8 cellular contexts compared by ENCODE assay signal in the genomic region with DNA sequence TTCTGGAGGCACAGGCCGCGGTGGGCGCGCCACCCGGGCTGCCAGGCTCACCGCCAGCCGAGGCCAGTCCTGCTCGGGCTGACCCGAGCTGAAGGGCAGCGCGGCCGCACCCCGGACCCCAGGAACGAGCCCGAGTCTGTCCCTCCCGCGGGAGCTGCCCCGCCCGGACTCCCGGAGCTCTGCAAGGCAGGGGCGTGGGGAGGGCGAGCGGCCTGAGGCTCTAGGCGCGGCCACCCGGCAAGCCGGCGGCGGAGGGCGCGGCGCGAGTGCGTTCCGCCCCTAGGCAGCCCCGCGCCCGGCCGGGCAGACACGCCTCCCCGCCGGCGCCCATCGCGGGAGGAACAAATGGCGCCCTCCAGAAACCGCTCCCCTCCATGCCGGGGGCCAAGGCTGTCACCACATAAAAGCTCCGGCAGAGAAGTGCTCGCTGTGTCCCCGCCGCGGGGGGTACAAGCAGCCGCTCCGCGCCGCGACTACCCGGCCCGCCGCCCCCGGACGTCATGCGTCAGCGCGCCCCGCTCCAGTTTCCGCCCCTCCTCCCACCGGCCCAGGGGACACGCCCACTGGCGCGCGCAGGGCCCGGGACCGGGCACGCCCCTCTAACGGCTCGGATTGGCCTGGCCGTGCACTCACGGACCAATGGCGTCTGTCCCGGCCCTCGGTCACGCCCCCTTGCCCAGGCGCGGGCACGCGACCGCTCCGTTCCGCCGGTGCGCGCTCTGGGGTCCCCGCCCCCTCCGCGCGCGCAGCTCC. TPM values are rescaled to one million over a fixed set of nuclear protein-coding genes. Genes with fewer than 3 reads are reported as not detected.
DNase-seq lines count a peak whose midpoint lies in the region; ATAC-seq and TF ChIP-seq lines count a peak whose summit lies in the region.

No MANE protein-coding gene starts in this region.

- H3K9ac ChIP-seq in SU-DHL-6 (ENCODE audit: low read length): peak overlapping the region; percentile 86

- H3K9me3 Mint-ChIP-seq in activated naive CD8-positive, alpha-beta T cell treated with anti-CD3 and anti-CD28 coated beads, Interleukin-2, amount 50 U/mL, for 24 hours: peaks cover 7% of the 10 kb centered on the region

- H3K4me2 ChIP-seq in SU-DHL-6 (ENCODE audit: low read depth, low read length, poor library complexity, severe bottlenecking): peak overlapping the region; percentile 83

- intact Hi-C loops in Right ventricle myocardium superior (cut with DNase I) (loop anchor here (1.0 to 10.0 kb wide), 5 partner anchors 40 to 159 kb away; no protein-coding TSS in a partner anchor), ovary (cut with DNase I) (loop anchor here in 3 of 4 donors (2.0 to 10.0 kb wide), 4 partner anchors 41 to 161 kb away; no protein-coding TSS in a partner anchor)

- peaks cover 20% of the 10 kb centered on the region for H3F3A ChIP-seq in SU-DHL-6 (ENCODE audit: insufficient read depth)

- peak overlapping the region; percentile 65 for H2AFZ ChIP-seq in SU-DHL-6 (ENCODE audit: low read depth, low read length, severe bottlenecking)

- H3K9me2 ChIP-seq in SU-DHL-6 (replicated peaks; ENCODE audit: insufficient read depth, low read length): no peaks in the 10 kb centered on the region

- H3K36me3 ChIP-seq in SU-DHL-6 (ENCODE audit: low read length) (no peaks in the 10 kb centered on the region), ovary (no peaks in the 10 kb centered on the region), thymus (ENCODE audit: control insufficient read depth, insufficient read depth) (peaks cover 32% of the 10 kb centered on the region)

- H3K9me3 ChIP-seq in SU-DHL-6 (ENCODE audit: insufficient read depth, low read length) (no peaks in the 10 kb centered on the region), ovary (no peaks in the 10 kb centered on the region), thymus (ENCODE audit: control insufficient read depth) (no peaks in the 10 kb centered on the region)

- DNase-seq in GM12865 (ENCODE audit: low read depth): peak; percentile 99
- DNase-seq in NCI-H1092 treated with DMSO at 0.1 percent for 48 hours (lab: John Stamatoyannopoulos, UW): peak; percentile 89
- DNase-seq in activated naive CD8-positive, alpha-beta T cell treated with anti-CD3 and anti-CD28 coated beads, Interleukin-2, amount 50 U/mL, for 24 hours: peak; percentile 100
- DNase-seq in Right ventricle myocardium superior: peak; percentile 99
- DNase-seq in ovary: peak; percentile 93 to 100 (median 99)

- TF ChIP-seq EP300 in ovary (IDR thresholded peaks at IDR 0.05): peak; percentile 56

- H3K27ac Mint-ChIP-seq in activated naive CD8-positive, alpha-beta T cell treated with anti-CD3 and anti-CD28 coated beads, Interleukin-2, amount 50 U/mL, for 24 hours: no peak overlapping the region

- H3K27me3 ChIP-seq in SU-DHL-6 (ENCODE audit: low read length) (no peaks in the 10 kb centered on the region), ovary (no peaks in the 10 kb centered on the region), thymus (ENCODE audit: control insufficient read depth, insufficient read depth) (no peaks in the 10 kb centered on the region)

- H3K36me3 Mint-ChIP-seq in activated naive CD8-positive, alpha-beta T cell treated with anti-CD3 and anti-CD28 coated beads, Interleukin-2, amount 50 U/mL, for 24 hours (ENCODE audit: low read depth): peaks cover 9% of the 10 kb centered on the region

- peaks cover 55% of the 10 kb centered on the region for H3K4me1 Mint-ChIP-seq in activated naive CD8-positive, alpha-beta T cell treated with anti-CD3 and anti-CD28 coated beads, Interleukin-2, amount 50 U/mL, for 24 hours

- ATAC-seq in HG02642 (IDR thresholded peaks at IDR 0.05; ENCODE audit: poor library complexity, unreplicated experiment) (peak; percentile 69), Right ventricle myocardium superior (ENCODE audit: poor library complexity) (peak; percentile 84)
- peak; percentile 82 for ATAC-seq in activated naive CD8-positive, alpha-beta T cell treated with anti-CD3 and anti-CD28 coated beads, Interleukin-2, amount 50 U/mL, for 24 hours

- peak; percentile 94 for TF ChIP-seq POLR2A in ovary (IDR thresholded peaks at IDR 0.05)

- H3K4me3 Mint-ChIP-seq in activated naive CD8-positive, alpha-beta T cell treated with anti-CD3 and anti-CD28 coated beads, Interleukin-2, amount 50 U/mL, for 24 hours: peak overlapping the region; percentile 76

- no peaks in the 10 kb centered on the region; the same call in 1 of the 2 replicates for H4K20me1 ChIP-seq in SU-DHL-6 (ENCODE audit: low read depth, low read length)

- H3K27me3 Mint-ChIP-seq in activated naive CD8-positive, alpha-beta T cell treated with anti-CD3 and anti-CD28 coated beads, Interleukin-2, amount 50 U/mL, for 24 hours: no peaks in the 10 kb centered on the region

- H3K27ac ChIP-seq in SU-DHL-6 (ENCODE audit: low read depth, low read length) (peak overlapping the region; percentile 92), ovary (peak overlapping the region; percentile 96 to 97), thymus (ENCODE audit: low read depth) (peak overlapping the region; percentile 100)

- TF ChIP-seq CTCF in GM12865 (IDR thresholded peaks at IDR 0.05; ENCODE audit: insufficient read depth, low read depth, low read length, missing control alignments): no peak
- no peak for TF ChIP-seq CTCF in SU-DHL-6 (IDR thresholded peaks at IDR 0.05; ENCODE audit: insufficient read depth, low read length, poor library complexity, severe bottlenecking)
- peak in 2 of 3 donors; percentile 20 to 39 for TF ChIP-seq CTCF in ovary (IDR thresholded peaks at IDR 0.05)

- H3K4me3 ChIP-seq in GM12865 (ENCODE audit: low read depth, low read length) (peak overlapping the region; percentile 66), SU-DHL-6 (ENCODE audit: insufficient read depth, low read length, poor library complexity, severe bottlenecking) (peak overlapping the region; percentile 74), ovary (peak overlapping the region; percentile 50), thymus (ENCODE audit: low read length) (peak overlapping the region; percentile 98)

- peaks cover 21% of the 10 kb centered on the region; the same call in 1 of the 2 replicates for H3K79me2 ChIP-seq in SU-DHL-6 (ENCODE audit: insufficient read depth, low read length)

- 0 to 1% (median 0%) methylated on average over 40 to 99 of the region's 99 CpGs for WGBS in ovary, 3 donors
- WGBS in thymus: under 1% methylated on average over 99 of the region's 99 CpGs

- H3K4me1 ChIP-seq in ovary (ENCODE audit: insufficient read depth) (peaks cover 6% of the 10 kb centered on the region), thymus (ENCODE audit: control insufficient read depth, insufficient read depth, low read length) (peaks cover 54% of the 10 kb centered on the region)

RNA-seq across cellular contexts. Expression of gene KLF13, which starts 0.5 kb away (rescaled TPM):
- total RNA-seq in Right ventricle myocardium superior (65.7 TPM), ovary (10 to 100 TPM; 14.8 to 58.2 (median 36.0) TPM)
- polyA plus RNA-seq in ovary (10 to 100 TPM; 15.9 to 52.7 TPM), thymus (107 TPM)

Comparison
In these comparisons a context has a peak if more than half of its experiments do, and no peak if none do; other contexts are left out.
1. Peak in every context shown above with its lines: DNase-seq, ATAC-seq, H3K4me3 ChIP-seq and H3K27ac ChIP-seq.
2. CTCF ChIP-seq: peak in ovary (2 of 3); none in GM12865 (single experiment) and SU-DHL-6 (single experiment).